Comparison of ENCODE assay signal across 15 cellular contexts in genomic region chr1:161066694-161067093, GRCh38. TPM values are rescaled to one million over a fixed set of nuclear protein-coding genes. Genes with fewer than 3 reads are reported as not detected.
DNase-seq lines count a peak whose midpoint lies in the region; ATAC-seq and TF ChIP-seq lines count a peak whose summit lies in the region.
"Had no signal": no experiment of that assay in that cellular context is flagged by ENCODE, and none has a peak within 500 bp of the region (broad histone marks: within the 10 kb centered on the region; RNA-seq: fewer than 3 reads in every experiment).

No MANE protein-coding gene starts in this region.

- H3K27me3 Mint-ChIP-seq in CD4-positive, alpha-beta T cell = no peaks in the 10 kb centered on the region
- H3K27me3 Mint-ChIP-seq in activated T-cell treated with anti-CD3 and anti-CD28 coated beads, Interleukin-2, amount 50 U/mL, for 72 hours (ENCODE audit: low read depth) = no peaks in the 10 kb centered on the region
- no peaks in the 10 kb centered on the region for H3K27me3 Mint-ChIP-seq in memory B cell

- no peak for TF ChIP-seq CTCF in CD4-positive, alpha-beta T cell (IDR thresholded peaks at IDR 0.05)
- TF ChIP-seq CTCF in GM12864 (IDR thresholded peaks at IDR 0.05; ENCODE audit: low read depth, low read length, missing control alignments) (no peak), tibial nerve (IDR thresholded peaks at IDR 0.05) (no peak)

- whole genome bisulfite sequencing in tibial nerve, 2 donors = 64 to 73% methylated on average over 3 of the region's 3 CpGs

- H3K9me3 Mint-ChIP-seq in CD4-positive, alpha-beta T cell = no peaks in the 10 kb centered on the region
- no peaks in the 10 kb centered on the region for H3K9me3 Mint-ChIP-seq in activated T-cell treated with anti-CD3 and anti-CD28 coated beads, Interleukin-2, amount 50 U/mL, for 72 hours
- no peaks in the 10 kb centered on the region for H3K9me3 Mint-ChIP-seq in memory B cell

- H3K27ac ChIP-seq in CD4-positive, alpha-beta T cell (ENCODE audit: low read depth, low read length) = peak overlapping the region; percentile 94
- no peak overlapping the region for H3K27ac ChIP-seq in tibial nerve
- H3K27ac ChIP-seq: coronary artery, esophagus muscularis mucosa had no signal

- no peaks in the 10 kb centered on the region for H3K9me3 ChIP-seq in CD4-positive, alpha-beta T cell (ENCODE audit: control insufficient read depth, low read length)
- no peaks in the 10 kb centered on the region for H3K9me3 ChIP-seq in tibial nerve
- H3K9me3 ChIP-seq: esophagus muscularis mucosa had no signal

- H3K4me3 ChIP-seq in GM12864 (ENCODE audit: low read depth, low read length) = peak overlapping the region; percentile 5; the same call in 1 of the 2 replicates
- H3K4me3 ChIP-seq in tibial nerve = no peak overlapping the region
- H3K4me3 ChIP-seq: coronary artery, esophagus muscularis mucosa had no signal

- POLR2A ChIA-PET in CD4-positive, alpha-beta T cell (lab: Charles Lee) = interaction anchor here (0.6 to 8.2 kb wide), 3 partner anchors 18 to 46 kb away, joined by 3 to 295 read pairs (median 31); partner anchors contain the start of genes F11R and USF1

- ATAC-seq in CD4-positive, alpha-beta T cell (ENCODE audit: poor library complexity) = no peak
- peak; percentile 24 to 37 for ATAC-seq in activated T-cell treated with anti-CD3 and anti-CD28 coated beads, Interleukin-2, amount 50 U/mL, for 72 hours (replicated peaks in 1 of 2)
- no peak for ATAC-seq in memory B cell (ENCODE audit: low read depth)
- ATAC-seq: HCT116 had no signal

- H3K27me3 ChIP-seq in CD4-positive, alpha-beta T cell (ENCODE audit: control insufficient read depth, insufficient read depth, low read length) = no peaks in the 10 kb centered on the region
- peaks cover 0 to 17% of the 10 kb centered on the region in 2 donors for H3K27me3 ChIP-seq in tibial nerve

- no peak for DNase-seq in CD4-positive, alpha-beta T cell
- no peak for DNase-seq in GM12864 (ENCODE audit: low read depth)
- peak in 1 of 2 donors; percentile 38 for DNase-seq in activated T-cell treated with anti-CD3 and anti-CD28 coated beads, Interleukin-2, amount 50 U/mL, for 72 hours
- no peak for DNase-seq in memory B cell (ENCODE audit: low spot score in 2 of 2)
- DNase-seq in effector CD4-positive, alpha-beta T cell = no peak
- no peak for DNase-seq in NCI-H446 treated with DMSO at 0.1 percent for 48 hours (lab: John Stamatoyannopoulos, UW)
- no peak for DNase-seq in NCI-H2107 treated with DMSO at 0.1 percent for 48 hours (lab: John Stamatoyannopoulos, UW; ENCODE audit: unreplicated experiment)
- DNase-seq in tibial nerve (ENCODE audit: low spot score in 2 of 2) = no peak
- DNase-seq: C1 segment of cervical spinal cord, NCI-H2227 treated with DMSO at 0.1 percent for 48 hours, OCI-M1 had no signal

- peak overlapping the region; percentile 97 for H3K4me3 Mint-ChIP-seq in CD4-positive, alpha-beta T cell
- H3K4me3 Mint-ChIP-seq in activated T-cell treated with anti-CD3 and anti-CD28 coated beads, Interleukin-2, amount 50 U/mL, for 72 hours = peak overlapping the region; percentile 87 to 100
- H3K4me3 Mint-ChIP-seq in memory B cell = peak overlapping the region; percentile 98

- no peak for TF ChIP-seq EP300 in tibial nerve (IDR thresholded peaks at IDR 0.05)

- H3K4me1 ChIP-seq in tibial nerve = peaks cover 0 to 4% (median 0%) of the 10 kb centered on the region in 4 donors
- H3K4me1 ChIP-seq: esophagus muscularis mucosa had no signal

- intact Hi-C loops in CD4-positive, alpha-beta T cell (cut with DNase I, micrococcal nuclease) = loop anchor here in 1 of 2 experiments (5.0 kb wide), 1 partner anchor 91 kb away; the partner anchor contains the start of gene USP21

- peaks cover 63% of the 10 kb centered on the region for H3K36me3 Mint-ChIP-seq in CD4-positive, alpha-beta T cell (ENCODE audit: low read depth)
- H3K36me3 Mint-ChIP-seq in activated T-cell treated with anti-CD3 and anti-CD28 coated beads, Interleukin-2, amount 50 U/mL, for 72 hours (ENCODE audit: insufficient read depth in 2 of 2) = peaks cover 26 to 37% of the 10 kb centered on the region in 2 donors
- peaks cover 25% of the 10 kb centered on the region for H3K36me3 Mint-ChIP-seq in memory B cell

- peak overlapping the region; percentile 90 for H3K27ac Mint-ChIP-seq in CD4-positive, alpha-beta T cell
- H3K27ac Mint-ChIP-seq in activated T-cell treated with anti-CD3 and anti-CD28 coated beads, Interleukin-2, amount 50 U/mL, for 72 hours = peak overlapping the region; percentile 86
- H3K27ac Mint-ChIP-seq in memory B cell = peak overlapping the region; percentile 95

- H3K36me3 ChIP-seq in tibial nerve = no peaks in the 10 kb centered on the region
- H3K36me3 ChIP-seq: esophagus muscularis mucosa had no signal

- TF ChIP-seq POLR2A in tibial nerve (IDR thresholded peaks at IDR 0.05) = no peak

- peaks cover 80% of the 10 kb centered on the region for H3K4me1 Mint-ChIP-seq in CD4-positive, alpha-beta T cell (ENCODE audit: low read depth)
- H3K4me1 Mint-ChIP-seq in activated T-cell treated with anti-CD3 and anti-CD28 coated beads, Interleukin-2, amount 50 U/mL, for 72 hours (ENCODE audit: low read depth) = peaks cover 88% of the 10 kb centered on the region
- H3K4me1 Mint-ChIP-seq in memory B cell = peaks cover 58% of the 10 kb centered on the region

- CTCF ChIA-PET in CD4-positive, alpha-beta T cell (lab: Charles Lee) = interaction anchor here (0.7 to 4.0 kb wide), 3 partner anchors 21 to 31 kb away, joined by 3 to 17 read pairs (median 7); partner anchors contain the start of gene USF1

RNA-seq across cellular contexts. Expression of gene ARHGAP30, which starts 3.0 kb away (rescaled TPM):
- 10 to 100 TPM; 76.6 to 78.9 TPM for total RNA-seq in CD4-positive, alpha-beta T cell
- total RNA-seq in activated T-cell treated with anti-CD3 and anti-CD28 coated beads, Interleukin-2, amount 50 U/mL, for 72 hours = 100 to 1,000 TPM; 192 to 198 TPM
- total RNA-seq in tibial nerve = 10 to 100 TPM in 2 of 4 donors, 1 to 10 TPM in 2; 6.1 to 14.1 (median 10.2) TPM

RNA-seq across cellular contexts. Expression of gene USF1, which starts 20.9 kb away (rescaled TPM):
- total RNA-seq in CD4-positive, alpha-beta T cell = 10 to 100 TPM; 93.5 to 99.1 TPM
- 10 to 100 TPM; 52.3 to 57.5 TPM for total RNA-seq in activated T-cell treated with anti-CD3 and anti-CD28 coated beads, Interleukin-2, amount 50 U/mL, for 72 hours
- total RNA-seq in tibial nerve = 10 to 100 TPM; 59.4 to 66.1 (median 62.9) TPM

RNA-seq across cellular contexts. Expression of gene NECTIN4, which starts 22.7 kb away (rescaled TPM):
- total RNA-seq in CD4-positive, alpha-beta T cell = under 1 TPM; 0.22 TPM
- total RNA-seq in activated T-cell treated with anti-CD3 and anti-CD28 coated beads, Interleukin-2, amount 50 U/mL, for 72 hours = under 1 TPM in 1 of 2 donors, not detected in 1; 0.31 TPM
- total RNA-seq in tibial nerve = not detected
- total RNA-seq: esophagus muscularis mucosa, mesenteric fat pad had no signal

RNA-seq across cellular contexts. Expression of gene TSTD1, which starts 27.9 kb away (rescaled TPM):
- total RNA-seq in CD4-positive, alpha-beta T cell = 10 to 100 TPM; 38.0 to 40.3 TPM
- 10 to 100 TPM; 46.3 to 78.0 TPM for total RNA-seq in activated T-cell treated with anti-CD3 and anti-CD28 coated beads, Interleukin-2, amount 50 U/mL, for 72 hours
- total RNA-seq in tibial nerve = 10 to 100 TPM; 15.7 to 46.9 (median 37.4) TPM

RNA-seq across cellular contexts. Expression of gene KLHDC9, which starts 31.5 kb away (rescaled TPM):
- under 1 TPM in 1 of 2 experiments, not detected in 1; 0.41 TPM for total RNA-seq in CD4-positive, alpha-beta T cell
- total RNA-seq in activated T-cell treated with anti-CD3 and anti-CD28 coated beads, Interleukin-2, amount 50 U/mL, for 72 hours = 1 to 10 TPM; 5.7 to 7.1 TPM
- 10 to 100 TPM in 1 of 4 donors, 1 to 10 TPM in 3; 7.9 to 12.9 (median 9.1) TPM for total RNA-seq in tibial nerve
- total RNA-seq: mesenteric fat pad had no signal

Comparison
In these comparisons a context has a peak if more than half of its experiments do, and no peak if none do; other contexts are left out.
1. ATAC-seq: peak in activated T-cell treated with anti-CD3 and anti-CD28 coated beads, Interleukin-2, amount 50 U/mL, for 72 hours (2 of 2); none in CD4-positive, alpha-beta T cell (single experiment) and memory B cell (single experiment).
2. RNA of gene ARHGAP30, which starts 3.0 kb away (total RNA-seq): 192 to 198 TPM in activated T-cell treated with anti-CD3 and anti-CD28 coated beads, Interleukin-2, amount 50 U/mL, for 72 hours and 76.6 to 78.9 TPM in CD4-positive, alpha-beta T cell; 6.1 to 14.1 TPM in tibial nerve; every median in the first group is over 4 times any median in the second.
3. Peak in every context shown above with its lines, with median percentiles within 50 percentile points of each other: H3K27ac Mint-ChIP-seq and H3K4me3 Mint-ChIP-seq.